In the genomic region with DNA sequence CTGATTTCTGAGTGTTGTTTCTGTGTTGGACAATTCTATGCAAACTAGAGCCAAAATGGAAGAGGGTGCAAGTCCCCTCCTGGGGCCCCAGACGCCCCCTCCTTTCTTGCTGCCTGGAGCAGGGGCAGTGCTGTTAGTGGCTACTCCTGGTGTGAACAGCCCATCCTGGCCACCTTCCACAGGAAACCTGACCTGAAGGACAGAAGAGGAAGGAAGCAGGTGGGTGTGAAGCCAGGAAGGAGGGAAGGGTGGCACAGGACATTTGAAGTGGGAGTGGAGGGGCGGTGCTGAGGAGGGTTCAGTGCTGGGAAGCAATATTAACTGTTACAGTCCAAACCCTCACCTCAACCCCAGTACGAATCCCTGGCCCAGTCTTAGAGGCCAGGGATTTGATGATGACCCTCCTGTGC, we compare ENCODE assay signal across 8 cellular contexts. TPM values are rescaled to one million over a fixed set of nuclear protein-coding genes. Genes with fewer than 3 reads are reported as not detected.
DNase-seq lines count a peak whose midpoint lies in the region; ATAC-seq and TF ChIP-seq lines count a peak whose summit lies in the region.

No MANE protein-coding gene starts in this region.

- no peak overlapping the region for H3K23ac ChIP-seq in neuronal stem cell (ENCODE audit: low read depth, low read length, poor library complexity)

- H3K9ac ChIP-seq in fibroblast of lung (ENCODE audit: insufficient read depth, low read length) (no peak overlapping the region), neuronal stem cell (ENCODE audit: low read depth, low read length, poor library complexity) (peak overlapping the region; percentile 71)

- H3K27me3 ChIP-seq in RWPE2 (ENCODE audit: insufficient read depth, poor library complexity, severe bottlenecking) (no peaks in the 10 kb centered on the region), fibroblast of lung (ENCODE audit: control insufficient read depth, insufficient read depth, low read length) (no peaks in the 10 kb centered on the region), neuronal stem cell (ENCODE audit: control insufficient read depth in 3 of 3, insufficient read depth in 3 of 3, low read depth in 1 of 3, low read length in 3 of 3) (no peaks in the 10 kb centered on the region)

- H3K36me3 Mint-ChIP-seq in Calu3 (ENCODE audit: insufficient read depth, unreplicated experiment), result peaks cover 45% of the 10 kb centered on the region

- H3K4me2 ChIP-seq in fibroblast of lung (ENCODE audit: extremely low read depth, insufficient read depth, low read length), result peak overlapping the region; percentile 61
- peak overlapping the region; percentile 94 for H3K4me2 ChIP-seq in neuronal stem cell (ENCODE audit: insufficient read depth, low read length, poor library complexity, severe bottlenecking)

- H2BK120ac ChIP-seq in neuronal stem cell (ENCODE audit: low read depth, low read length), result no peak overlapping the region

- H3K27ac ChIP-seq in RWPE2 (ENCODE audit: poor library complexity, severe bottlenecking), result peak overlapping the region; percentile 71
- H3K27ac ChIP-seq in fibroblast of lung (ENCODE audit: insufficient read depth, low read length), result no peak overlapping the region
- no peak overlapping the region for H3K27ac ChIP-seq in neuronal stem cell (replicated peaks; ENCODE audit: low read length)

- no peak overlapping the region for H2AK5ac ChIP-seq in neuronal stem cell (ENCODE audit: low read depth, low read length)

- no CpG with 5 or more reads among the region's 3 CpGs for WGBS in neuronal stem cell (ENCODE audit: extremely low coverage in 2 of 2, insufficient read length in 2 of 2, insufficient replicate concordance in 1 of 2), 2 donors

- no peak overlapping the region for H2BK12ac ChIP-seq in neuronal stem cell (ENCODE audit: low read length)

- H3K79me1 ChIP-seq in neuronal stem cell (ENCODE audit: low read depth, low read length), result no peaks in the 10 kb centered on the region

- H4K91ac ChIP-seq in neuronal stem cell (ENCODE audit: low read depth, low read length, poor library complexity), result no peak overlapping the region

- H3K79me2 ChIP-seq in fibroblast of lung (ENCODE audit: control insufficient read depth, insufficient read depth, low read length), result no peaks in the 10 kb centered on the region

- no peak overlapping the region for H4K8ac ChIP-seq in neuronal stem cell (ENCODE audit: low read depth, low read length)

- no peaks in the 10 kb centered on the region for H3K9me3 Mint-ChIP-seq in Calu3 (ENCODE audit: low read depth, unreplicated experiment)

- H2BK5ac ChIP-seq in neuronal stem cell (ENCODE audit: low read length), result peak overlapping the region; percentile 42

- peak overlapping the region; percentile 77 for H3K4me3 Mint-ChIP-seq in Calu3 (ENCODE audit: low read depth, unreplicated experiment)

- H3K4me1 ChIP-seq in RWPE2 (ENCODE audit: insufficient read depth, poor library complexity, severe bottlenecking), result peaks cover 9% of the 10 kb centered on the region
- H3K4me1 ChIP-seq in fibroblast of lung (ENCODE audit: control insufficient read depth, extremely low read depth, insufficient read depth, low read length), result peaks cover 7% of the 10 kb centered on the region
- peaks cover 8 to 17% of the 10 kb centered on the region in 2 donors for H3K4me1 ChIP-seq in neuronal stem cell (ENCODE audit: control insufficient read depth in 2 of 2, insufficient read depth in 1 of 2, low read depth in 1 of 2, low read length in 2 of 2)

- TF ChIP-seq CTCF in Calu3 (IDR thresholded peaks at IDR 0.05; ENCODE audit: unreplicated experiment), result no peak
- TF ChIP-seq CTCF in RWPE2 (IDR thresholded peaks at IDR 0.05; ENCODE audit: poor library complexity, severe bottlenecking), result no peak
- TF ChIP-seq CTCF in fibroblast of lung (conservative IDR thresholded peaks at IDR 0.05 in 1 of 2, IDR thresholded peaks at IDR 0.05 in 1 of 2; ENCODE audit: low read depth in 1 of 2, low read length in 2 of 2), result no peak

- no peak overlapping the region for H2AFZ ChIP-seq in fibroblast of lung (ENCODE audit: low read length)
- peak overlapping the region; percentile 96 for H2AFZ ChIP-seq in neuronal stem cell (ENCODE audit: low read length)

- peaks cover 41% of the 10 kb centered on the region for H3K4me1 Mint-ChIP-seq in Calu3 (ENCODE audit: low read depth, unreplicated experiment)

- H3K36me3 ChIP-seq in RWPE2 (ENCODE audit: low read depth) (peaks cover 17% of the 10 kb centered on the region), fibroblast of lung (ENCODE audit: control insufficient read depth, insufficient read depth, low read length) (peaks cover 3% of the 10 kb centered on the region), neuronal stem cell (replicated peaks in 1 of 2; ENCODE audit: control insufficient read depth in 2 of 2, insufficient read depth in 2 of 2, low read length in 2 of 2) (peaks cover 8 to 9% of the 10 kb centered on the region in 2 donors)

- DNase-seq in Calu3 (no peak), RWPE2 (ENCODE audit: low spot score) (no peak), fibroblast of lung (ENCODE audit: low read depth in 2 of 2) (no peak), neuronal stem cell (ENCODE audit: low spot score) (no peak), DMS153 (lab: John Stamatoyannopoulos, UW) (no peak), SHP77 treated with DMSO at 0.1 percent for 48 hours (lab: John Stamatoyannopoulos, UW) (no peak), ACHN (no peak), SK-N-DZ (ENCODE audit: low spot score) (no peak)

- in situ Hi-C loops in ACHN (cut with HindIII; ENCODE audit: low pct_ligation_motif_present, low pct_unique_long_range_greater_than_20kb, low sequenced_read_pairs), result no loop called here

- CTCF ChIA-PET in Calu3 (lab: Charles Lee), result interaction anchor here (1.3 kb wide), 1 partner anchor 263 kb away, joined by 5 read pairs; no protein-coding TSS in a partner anchor

- H3K9me3 ChIP-seq in RWPE2 (ENCODE audit: severe bottlenecking) (no peaks in the 10 kb centered on the region), fibroblast of lung (ENCODE audit: control insufficient read depth, insufficient read depth, low read depth, low read length) (no peaks in the 10 kb centered on the region), neuronal stem cell (replicated peaks in 1 of 2; ENCODE audit: control insufficient read depth in 2 of 2, insufficient read depth in 1 of 2, low read depth in 1 of 2, low read length in 2 of 2) (no peaks in the 10 kb centered on the region)

- intact Hi-C loops in Calu3 (cut with micrococcal nuclease; ENCODE audit: unreplicated experiment), result loop anchor here (10.0 kb wide), 1 partner anchor 433 kb away; the partner anchor contains the start of gene MRPS10

- ATAC-seq in RWPE2 (ENCODE audit: low read depth), result peak; percentile 5; the same call in 2 of the 3 replicates

- H3K14ac ChIP-seq in neuronal stem cell (ENCODE audit: low read length), result peak overlapping the region; percentile 3

- BruUV-seq in Calu3 (replicated peaks; lab: Mats Ljungman, UMichigan), result no TSS peak

- H3K4ac ChIP-seq in neuronal stem cell (ENCODE audit: low read length), result no peak overlapping the region

- H3K27me3 Mint-ChIP-seq in Calu3 (ENCODE audit: unreplicated experiment), result no peaks in the 10 kb centered on the region

- peak overlapping the region; percentile 90 for H3K18ac ChIP-seq in neuronal stem cell (ENCODE audit: low read length)

- no peaks in the 10 kb centered on the region for H4K20me1 ChIP-seq in fibroblast of lung (ENCODE audit: control insufficient read depth, extremely low read depth, insufficient read depth, low read length)

- no peak overlapping the region for H3K27ac Mint-ChIP-seq in Calu3 (ENCODE audit: unreplicated experiment)

- peak overlapping the region; percentile 70 for H3K4me3 ChIP-seq in RWPE2 (ENCODE audit: severe bottlenecking)
- H3K4me3 ChIP-seq in fibroblast of lung (replicated peaks in 1 of 4; ENCODE audit: control extremely low read depth in 1 of 4, insufficient read depth in 1 of 4, low read depth in 3 of 4, low read length in 4 of 4), result peak overlapping the region in 3 of 4 experiments; percentile 18 to 73 (median 50)
- H3K4me3 ChIP-seq in neuronal stem cell (ENCODE audit: low read length in 2 of 2), result peak overlapping the region; percentile 58 to 76

- H2BK15ac ChIP-seq in neuronal stem cell (ENCODE audit: low read length), result no peak overlapping the region

RNA-seq across cellular contexts. Expression of gene PRICKLE4, which starts 0.7 kb away (rescaled TPM):
- total RNA-seq in Calu3 (2022) (6.4 and 7.1 TPM in 2 replicates), fibroblast of lung (0.26 TPM in 1 of 2 replicates, not detected in the other)
- polyA plus RNA-seq in fibroblast of lung, result 0.08 and 0.19 TPM in 2 replicates
- 0.17 and 0.20 TPM in 2 replicates for polyA plus RNA-seq in fibroblast of lung (2012)
- polyA minus RNA-seq in fibroblast of lung (ENCODE audit: low replicate concordance), result not detected in 2 replicates
- polyA plus RNA-seq in neuronal stem cell (2013, experiment 1 of 2), result 0.59 TPM
- polyA plus RNA-seq in neuronal stem cell (2013, experiment 2 of 2), result 1.0 TPM
- polyA plus RNA-seq in SK-N-DZ (2014; cell fraction: cytosol; rRNA removed), result 0.38 and 1.7 TPM in 2 replicates
- polyA plus RNA-seq in SK-N-DZ (2014; cell fraction: nucleus; rRNA removed), result 18.8 and 21.0 TPM in 2 replicates

RNA-seq across cellular contexts. Expression of gene FRS3, which starts 1.6 kb away (rescaled TPM):
- total RNA-seq in Calu3 (2022), result 5.0 and 6.6 TPM in 2 replicates
- total RNA-seq in fibroblast of lung, result 1.0 and 1.8 TPM in 2 replicates
- polyA plus RNA-seq in fibroblast of lung, result 2.4 and 2.6 TPM in 2 replicates
- 1.8 and 2.1 TPM in 2 replicates for polyA plus RNA-seq in fibroblast of lung (2012)
- 4.2 and 13.8 TPM in 2 replicates for polyA minus RNA-seq in fibroblast of lung (ENCODE audit: low replicate concordance)
- polyA plus RNA-seq in neuronal stem cell (2013, experiment 1 of 2), result 8.3 TPM
- 8.2 TPM for polyA plus RNA-seq in neuronal stem cell (2013, experiment 2 of 2)
- 7.3 and 8.2 TPM in 2 replicates for polyA plus RNA-seq in SK-N-DZ (2014; cell fraction: cytosol; rRNA removed)
- 5.9 and 7.1 TPM in 2 replicates for polyA plus RNA-seq in SK-N-DZ (2014; cell fraction: nucleus; rRNA removed)

RNA-seq across cellular contexts. Expression of gene TOMM6, which starts 6.2 kb away (rescaled TPM):
- 251 and 265 TPM in 2 replicates for total RNA-seq in Calu3 (2022)
- 53.4 and 54.7 TPM in 2 replicates for total RNA-seq in fibroblast of lung
- 324 and 506 TPM in 2 replicates for polyA plus RNA-seq in fibroblast of lung
- polyA plus RNA-seq in fibroblast of lung (2012), result 245 and 334 TPM in 2 replicates
- polyA minus RNA-seq in fibroblast of lung (ENCODE audit: low replicate concordance), result 15.6 and 70.5 TPM in 2 replicates
- polyA plus RNA-seq in neuronal stem cell (2013, experiment 1 of 2), result 238 TPM
- 259 TPM for polyA plus RNA-seq in neuronal stem cell (2013, experiment 2 of 2)
- 262 and 269 TPM in 2 replicates for polyA plus RNA-seq in SK-N-DZ (2014; cell fraction: cytosol; rRNA removed)
- polyA plus RNA-seq in SK-N-DZ (2014; cell fraction: nucleus; rRNA removed), result 116 and 149 TPM in 2 replicates

RNA-seq across cellular contexts. Expression of gene PGC, which starts 34.1 kb away (rescaled TPM):
- total RNA-seq in Calu3 (2022), result not detected in 2 replicates
- not detected in 2 replicates for total RNA-seq in fibroblast of lung
- not detected in 2 replicates for polyA plus RNA-seq in fibroblast of lung
- polyA plus RNA-seq in fibroblast of lung (2012), result not detected in 2 replicates
- polyA minus RNA-seq in fibroblast of lung (ENCODE audit: low replicate concordance), result 2.3 TPM in 1 of 2 replicates, not detected in the other
- polyA plus RNA-seq in neuronal stem cell (2013, experiment 1 of 2), result 0.03 TPM
- 0.07 TPM for polyA plus RNA-seq in neuronal stem cell (2013, experiment 2 of 2)
- not detected in 2 replicates for polyA plus RNA-seq in SK-N-DZ (2014; cell fraction: cytosol; rRNA removed)
- not detected in 2 replicates for polyA plus RNA-seq in SK-N-DZ (2014; cell fraction: nucleus; rRNA removed)

RNA-seq across cellular contexts. Expression of gene TFEB, which starts 45.9 kb away (rescaled TPM):
- 4.4 and 6.6 TPM in 2 replicates for total RNA-seq in Calu3 (2022)
- total RNA-seq in fibroblast of lung, result 5.6 and 7.6 TPM in 2 replicates
- polyA plus RNA-seq in fibroblast of lung, result 1.9 and 2.0 TPM in 2 replicates
- 2.4 and 2.7 TPM in 2 replicates for polyA plus RNA-seq in fibroblast of lung (2012)
- 0.82 and 16.1 TPM in 2 replicates for polyA minus RNA-seq in fibroblast of lung (ENCODE audit: low replicate concordance)
- polyA plus RNA-seq in neuronal stem cell (2013, experiment 1 of 2), result 1.1 TPM
- 1.1 TPM for polyA plus RNA-seq in neuronal stem cell (2013, experiment 2 of 2)
- polyA plus RNA-seq in SK-N-DZ (2014; cell fraction: cytosol; rRNA removed), result 3.0 and 3.2 TPM in 2 replicates
- polyA plus RNA-seq in SK-N-DZ (2014; cell fraction: nucleus; rRNA removed), result 2.7 and 2.8 TPM in 2 replicates
